9 cellular contexts compared by ENCODE assay signal in the genomic region with DNA sequence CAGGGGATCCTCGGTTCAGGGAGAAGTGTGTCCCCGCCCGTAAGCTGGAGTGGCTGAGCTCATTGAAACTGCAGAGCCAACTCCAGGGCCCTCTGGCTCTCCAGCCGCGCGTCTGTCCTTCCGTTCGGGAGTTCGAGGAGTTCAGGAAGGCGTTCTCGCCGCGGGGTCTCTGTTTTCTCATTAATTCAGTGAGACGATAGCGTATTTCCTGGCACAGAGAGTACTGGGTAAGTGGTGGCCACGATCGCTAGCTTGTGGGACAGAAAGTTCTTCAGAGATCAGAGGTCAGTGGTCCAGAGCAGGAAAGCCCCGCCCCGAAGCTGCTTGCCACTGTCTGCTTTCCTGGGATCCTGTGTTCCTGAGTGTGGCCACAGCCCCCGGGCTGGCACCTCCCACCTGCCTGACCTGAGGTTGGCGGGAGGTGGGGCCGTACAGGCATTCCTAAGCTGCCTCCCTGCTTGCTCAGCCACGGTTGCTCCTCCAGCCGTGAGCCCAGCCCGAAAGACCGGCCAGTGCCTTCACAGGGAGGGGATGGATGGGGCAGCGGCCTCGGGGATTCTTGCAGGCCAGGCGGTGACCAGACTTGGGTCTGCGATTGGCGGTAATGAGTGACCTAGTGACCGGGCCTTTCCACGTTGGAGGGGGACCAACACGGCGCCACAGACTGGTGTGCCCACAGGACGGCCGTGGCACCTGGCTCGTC. TPM values are rescaled to one million over a fixed set of nuclear protein-coding genes. Genes with fewer than 3 reads are reported as not detected.
A peak's percentile ranks its signal among the peaks of the same experiment; 100 is the strongest.
DNase-seq lines count a peak whose midpoint lies in the region; ATAC-seq and TF ChIP-seq lines count a peak whose summit lies in the region.
"Had no signal": no experiment of that assay in that cellular context is flagged by ENCODE, and none has a peak within 500 bp of the region (broad histone marks: within the 10 kb centered on the region; RNA-seq: fewer than 3 reads in every experiment).

No MANE protein-coding gene starts in this region.

- H2BK120ac ChIP-seq in neuronal stem cell (ENCODE audit: low read depth, low read length), result no peak overlapping the region

- H3K4me1 ChIP-seq in SJSA1 (replicated peaks) (peaks cover 59% of the 10 kb centered on the region), neuronal stem cell (ENCODE audit: control insufficient read depth in 2 of 2, insufficient read depth in 1 of 2, low read depth in 1 of 2, low read length in 2 of 2) (peaks cover 30 to 44% of the 10 kb centered on the region in 2 donors)

- H2BK5ac ChIP-seq in neuronal stem cell (ENCODE audit: low read length), result peak overlapping the region; percentile 77

- no peaks in the 10 kb centered on the region for H3K9me3 ChIP-seq in SJSA1 (replicated peaks)
- peaks cover 0 to 7% of the 10 kb centered on the region in 2 donors for H3K9me3 ChIP-seq in neuronal stem cell (replicated peaks in 1 of 2; ENCODE audit: control insufficient read depth in 2 of 2, insufficient read depth in 1 of 2, low read depth in 1 of 2, low read length in 2 of 2)

- no peak overlapping the region for H3K14ac ChIP-seq in neuronal stem cell (ENCODE audit: low read length)

- H3K9ac ChIP-seq in neuronal stem cell (ENCODE audit: low read depth, low read length, poor library complexity), result no peak overlapping the region

- no peak overlapping the region for H4K8ac ChIP-seq in neuronal stem cell (ENCODE audit: low read depth, low read length)

- peak overlapping the region; percentile 90 for H3K18ac ChIP-seq in neuronal stem cell (ENCODE audit: low read length)

- no CpG with 5 or more reads among the region's 38 CpGs for WGBS in neuronal stem cell (ENCODE audit: extremely low coverage in 2 of 2, insufficient read length in 2 of 2, insufficient replicate concordance in 1 of 2), 2 donors

- H3K79me1 ChIP-seq in neuronal stem cell (ENCODE audit: low read depth, low read length), result peaks cover 57% of the 10 kb centered on the region

- H3K4ac ChIP-seq in neuronal stem cell (ENCODE audit: low read length), result peak overlapping the region; percentile 79

- H3K27me3 ChIP-seq in SJSA1 (replicated peaks) (no peaks in the 10 kb centered on the region), neuronal stem cell (ENCODE audit: control insufficient read depth in 3 of 3, insufficient read depth in 3 of 3, low read depth in 1 of 3, low read length in 3 of 3) (no peaks in the 10 kb centered on the region)

- ATAC-seq in GM18861 (IDR thresholded peaks at IDR 0.05; ENCODE audit: unreplicated experiment), result no peak

- TF ChIP-seq CTCF in AG10803 (conservative IDR thresholded peaks at IDR 0.05; ENCODE audit: low read length) (no peak), fibroblast of the aortic adventitia (IDR thresholded peaks at IDR 0.05; ENCODE audit: insufficient read depth, low read length) (no peak)

- no peak overlapping the region for H4K91ac ChIP-seq in neuronal stem cell (ENCODE audit: low read depth, low read length, poor library complexity)

- H3K23ac ChIP-seq in neuronal stem cell (ENCODE audit: low read depth, low read length, poor library complexity), result no peak overlapping the region

- H3K27ac ChIP-seq in SJSA1 (peak overlapping the region; percentile 52), neuronal stem cell (replicated peaks; ENCODE audit: low read length) (peak overlapping the region; percentile 55)

- H3K36me3 ChIP-seq in SJSA1 (peaks cover 40% of the 10 kb centered on the region), neuronal stem cell (replicated peaks in 1 of 2; ENCODE audit: control insufficient read depth in 2 of 2, insufficient read depth in 2 of 2, low read length in 2 of 2) (peaks cover 11 to 19% of the 10 kb centered on the region in 2 donors)

- DNase-seq in AG10803 (ENCODE audit: low read depth) (peak; percentile 23), SJSA1 (ENCODE audit: low read depth in 1 of 2, low spot score in 2 of 2) (peak in 1 of 2 experiments; percentile 71), fibroblast of the aortic adventitia (ENCODE audit: low read depth) (peak; percentile 27), neuronal stem cell (ENCODE audit: low spot score) (no peak), NCI-H748 (lab: John Stamatoyannopoulos, UW; ENCODE audit: unreplicated experiment) (no peak), NK-92 (lab: John Stamatoyannopoulos, UW; ENCODE audit: unreplicated experiment) (no peak)
- DNase-seq in effector CD4-positive, alpha-beta T cell, result no peak
- DNase-seq: NCI-H526 treated with DMSO at 0.1 percent for 48 hours had no signal

- no peak overlapping the region for H2BK12ac ChIP-seq in neuronal stem cell (ENCODE audit: low read length)

- peak overlapping the region; percentile 71 for H2AK5ac ChIP-seq in neuronal stem cell (ENCODE audit: low read depth, low read length)

- no peak overlapping the region for H2AFZ ChIP-seq in neuronal stem cell (ENCODE audit: low read length)

- no peak overlapping the region for H3K4me3 ChIP-seq in AG10803 (ENCODE audit: low read length)
- no peak overlapping the region for H3K4me3 ChIP-seq in SJSA1
- H3K4me3 ChIP-seq in fibroblast of the aortic adventitia (ENCODE audit: low read depth, low read length), result no peak overlapping the region
- H3K4me3 ChIP-seq in neuronal stem cell (ENCODE audit: low read length in 2 of 2), result no peak overlapping the region

- H3K4me2 ChIP-seq in neuronal stem cell (ENCODE audit: insufficient read depth, low read length, poor library complexity, severe bottlenecking), result no peak overlapping the region

- H2BK15ac ChIP-seq in neuronal stem cell (ENCODE audit: low read length), result peak overlapping the region; percentile 30

RNA-seq across cellular contexts. Expression of a gene that starts 8.9 kb away (rescaled TPM):
- total RNA-seq in SJSA1 (2014; rRNA removed; shearing (Covaris generic)), result 37.6 and 59.5 TPM in 2 replicates
- total RNA-seq in fibroblast of the aortic adventitia (ENCODE audit: low replicate concordance), result 24.3 and 27.5 TPM in 2 replicates
- polyA plus RNA-seq in neuronal stem cell (2013, experiment 1 of 2), result 30.9 TPM
- polyA plus RNA-seq in neuronal stem cell (2013, experiment 2 of 2), result 31.6 TPM

RNA-seq across cellular contexts. Expression of a gene that starts 52.2 kb away (rescaled TPM):
- 20.9 and 26.3 TPM in 2 replicates for total RNA-seq in SJSA1 (2014; rRNA removed; shearing (Covaris generic))
- 17.4 TPM in 2 replicates for total RNA-seq in fibroblast of the aortic adventitia (ENCODE audit: low replicate concordance)
- polyA plus RNA-seq in neuronal stem cell (2013, experiment 1 of 2), result 14.3 TPM
- polyA plus RNA-seq in neuronal stem cell (2013, experiment 2 of 2), result 13.1 TPM

Comparison
In these comparisons a context has a peak if more than half of its experiments do, and no peak if none do; other contexts are left out.
1. DNase-seq: peak in AG10803 (single experiment) and fibroblast of the aortic adventitia (single experiment); none in neuronal stem cell (single experiment), NCI-H748 (single experiment), effector CD4-positive, alpha-beta T cell (single experiment) and NK-92 (single experiment).